3 cellular contexts compared by ENCODE assay signal in the genomic region with DNA sequence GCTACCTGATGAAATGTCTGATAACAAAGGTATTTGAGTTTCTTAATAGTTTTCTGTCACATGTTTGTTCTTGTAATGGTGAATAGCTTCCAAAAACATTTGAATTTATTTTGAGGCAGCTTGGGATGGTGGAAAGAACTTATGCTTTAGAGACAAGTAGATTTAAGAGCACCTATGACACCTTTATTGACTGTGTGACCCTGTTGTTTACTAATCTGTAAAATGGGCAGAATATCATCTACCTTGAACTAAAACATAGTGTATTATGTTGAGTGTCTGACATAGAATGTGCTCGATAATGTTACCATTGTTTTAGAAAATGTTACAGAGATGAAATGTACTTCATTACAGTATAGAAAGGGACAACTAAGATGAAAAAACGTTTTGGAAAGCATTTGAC.
A peak's percentile ranks its signal among the peaks of the same experiment; 100 is the strongest.
TF ChIP-seq lines count a peak whose summit lies in the region.

No MANE protein-coding gene starts in this region.

TF ChIP-seq in HepG2, 621 proteins besides CTCF, POLR2A, EP300 and RAD21:
- TF ChIP-seq ZNF337 (CRISPR knock-in tag; IDR thresholded peaks at IDR 0.05; ENCODE audit: borderline replicate concordance, low read depth) (no peak), ZNF629 (CRISPR knock-in tag; conservative IDR thresholded peaks at IDR 0.05) (peak; percentile 67)

TF ChIP-seq in GM12891, 5 proteins besides CTCF, POLR2A, EP300 and RAD21:
- TF ChIP-seq POLR2AphosphoS5 (IDR thresholded peaks at IDR 0.05; ENCODE audit: low read depth, low read length) (no peak), POU2F2 (IDR thresholded peaks at IDR 0.05; ENCODE audit: low read depth, low read length) (no peak), TAF1 (IDR thresholded peaks at IDR 0.05; ENCODE audit: low read depth, low read length) (no peak)

TF ChIP-seq in K562, 482 proteins besides CTCF, POLR2A, EP300 and RAD21:
- TF ChIP-seq ZNF408 (CRISPR knock-in tag; IDR thresholded peaks at IDR 0.05; ENCODE audit: low read depth) = no peak
- no peak for TF ChIP-seq SIX5 (IDR thresholded peaks at IDR 0.05; ENCODE audit: borderline replicate concordance in 1 of 2, insufficient read depth in 1 of 2, low read depth in 1 of 2, low read length in 2 of 2)
- TF ChIP-seq RBM14 (IDR thresholded peaks at IDR 0.05; ENCODE audit: borderline replicate concordance, insufficient read depth, low read depth, low read length) = no peak
- TF ChIP-seq RBM25 (IDR thresholded peaks at IDR 0.05; ENCODE audit: low read depth, low read length, severe bottlenecking) = peak; percentile 88
- no peak for TF ChIP-seq ZNF436 (CRISPR knock-in tag; IDR thresholded peaks at IDR 0.05)
- TF ChIP-seq BCOR (IDR thresholded peaks at IDR 0.05) = peak; percentile 63
